9 cellular contexts compared by ENCODE assay signal in genomic region chr1:100134872-100135271, GRCh38. TPM values are rescaled to one million over a fixed set of nuclear protein-coding genes. Genes with fewer than 3 reads are reported as not detected.
A peak's percentile ranks its signal among the peaks of the same experiment; 100 is the strongest.
DNase-seq lines count a peak whose midpoint lies in the region; ATAC-seq and TF ChIP-seq lines count a peak whose summit lies in the region.
"Had no signal": no experiment of that assay in that cellular context is flagged by ENCODE, and none has a peak within 500 bp of the region (broad histone marks: within the 10 kb centered on the region; RNA-seq: fewer than 3 reads in every experiment).

No MANE protein-coding gene starts in this region.

- no peaks in the 10 kb centered on the region for H3K27me3 Mint-ChIP-seq in CD8-positive, alpha-beta memory T cell
- H3K27me3 Mint-ChIP-seq in activated CD8-positive, alpha-beta T cell treated with anti-CD3 and anti-CD28 coated beads, Interleukin-2, amount 10 ng/mL, durations not matched to agents 7 days and 5 days (ENCODE audit: low read depth) = no peaks in the 10 kb centered on the region

- CTCF ChIA-PET in CD8-positive, alpha-beta memory T cell (lab: Charles Lee) = no interaction called here
- CTCF ChIA-PET in HEK293T (lab: Yijun Ruan, JAX) = no interaction called here
- CTCF ChIA-PET in activated CD8-positive, alpha-beta T cell treated with anti-CD3 and anti-CD28 coated beads, Interleukin-2, amount 10 ng/mL, durations not matched to agents 7 days and 5 days (lab: Charles Lee) = no interaction called here

- H3K4me1 ChIP-seq in CD8-positive, alpha-beta memory T cell (ENCODE audit: insufficient read depth, low read length) = peaks cover 26% of the 10 kb centered on the region

- H3K4me3 Mint-ChIP-seq in CD8-positive, alpha-beta memory T cell = peak overlapping the region in 6 of 7 donors; percentile 21 to 86 (median 46)
- H3K4me3 Mint-ChIP-seq in activated CD8-positive, alpha-beta T cell treated with anti-CD3 and anti-CD28 coated beads, Interleukin-2, amount 10 ng/mL, durations not matched to agents 7 days and 5 days = peak overlapping the region; percentile 29

- H3K27ac Mint-ChIP-seq in CD8-positive, alpha-beta memory T cell = peak overlapping the region in 2 of 8 donors; percentile 25 to 35
- H3K27ac Mint-ChIP-seq in activated CD8-positive, alpha-beta T cell treated with anti-CD3 and anti-CD28 coated beads, Interleukin-2, amount 10 ng/mL, durations not matched to agents 7 days and 5 days = no peak overlapping the region

- H3K9me3 Mint-ChIP-seq in CD8-positive, alpha-beta memory T cell = no peaks in the 10 kb centered on the region
- no peaks in the 10 kb centered on the region for H3K9me3 Mint-ChIP-seq in activated CD8-positive, alpha-beta T cell treated with anti-CD3 and anti-CD28 coated beads, Interleukin-2, amount 10 ng/mL, durations not matched to agents 7 days and 5 days (ENCODE audit: insufficient read depth)

- no peak overlapping the region for H3K27ac ChIP-seq in CD8-positive, alpha-beta memory T cell (ENCODE audit: low read depth, low read length)

- DNase-seq in CD8-positive, alpha-beta memory T cell = no peak
- DNase-seq in HEK293T (ENCODE audit: extremely low spot score) = no peak
- no peak for DNase-seq in activated CD8-positive, alpha-beta T cell treated with anti-CD3 and anti-CD28 coated beads, Interleukin-2, amount 10 ng/mL, durations not matched to agents 7 days and 5 days
- DNase-seq in myocyte (ENCODE audit: low read depth) = peak; percentile 7
- no peak for DNase-seq in DMS53 treated with DMSO at 0.1 percent for 48 hours (lab: John Stamatoyannopoulos, UW; ENCODE audit: unreplicated experiment)
- no peak for DNase-seq in left cardiac atrium
- no peak for DNase-seq in activated CD4-positive, alpha-beta T cell treated with anti-CD3 and anti-CD28 coated beads for 48 hours
- DNase-seq: effector CD4-positive, alpha-beta T cell had no signal

- no peak for ATAC-seq in activated CD8-positive, alpha-beta T cell treated with anti-CD3 and anti-CD28 coated beads, Interleukin-2, amount 10 ng/mL, durations not matched to agents 7 days and 5 days
- ATAC-seq in left cardiac atrium = no peak
- no peak for ATAC-seq in GM21825 (IDR thresholded peaks at IDR 0.05; ENCODE audit: unreplicated experiment)

- H3K4me3 ChIP-seq in CD8-positive, alpha-beta memory T cell (ENCODE audit: low read length) = no peak overlapping the region

- peaks cover 19% of the 10 kb centered on the region for H3K36me3 ChIP-seq in CD8-positive, alpha-beta memory T cell (ENCODE audit: insufficient read depth, low read length)

- peaks cover 0 to 40% (median 7%) of the 10 kb centered on the region in 3 donors for H3K36me3 Mint-ChIP-seq in CD8-positive, alpha-beta memory T cell
- peaks cover 33% of the 10 kb centered on the region for H3K36me3 Mint-ChIP-seq in activated CD8-positive, alpha-beta T cell treated with anti-CD3 and anti-CD28 coated beads, Interleukin-2, amount 10 ng/mL, durations not matched to agents 7 days and 5 days (ENCODE audit: low read depth)

- no peaks in the 10 kb centered on the region for H3K27me3 ChIP-seq in CD8-positive, alpha-beta memory T cell (ENCODE audit: insufficient read depth, low read length, poor library complexity, severe bottlenecking)

- H3K4me1 Mint-ChIP-seq in CD8-positive, alpha-beta memory T cell = peaks cover 37 to 58% (median 52%) of the 10 kb centered on the region in 3 donors
- peaks cover 30% of the 10 kb centered on the region for H3K4me1 Mint-ChIP-seq in activated CD8-positive, alpha-beta T cell treated with anti-CD3 and anti-CD28 coated beads, Interleukin-2, amount 10 ng/mL, durations not matched to agents 7 days and 5 days (ENCODE audit: low read depth)

- intact Hi-C loops in left cardiac atrium (cut with DNase I) = no loop called here

- POLR2A ChIA-PET in CD8-positive, alpha-beta memory T cell (lab: Charles Lee) = no interaction called here
- POLR2A ChIA-PET in HEK293T (lab: Yijun Ruan, JAX) = no interaction called here
- POLR2A ChIA-PET in activated CD8-positive, alpha-beta T cell treated with anti-CD3 and anti-CD28 coated beads, Interleukin-2, amount 10 ng/mL, durations not matched to agents 7 days and 5 days (lab: Charles Lee) = no interaction called here

- H3K9me3 ChIP-seq in CD8-positive, alpha-beta memory T cell (ENCODE audit: low read length) = no peaks in the 10 kb centered on the region

TF ChIP-seq in HEK293T, 16 proteins besides CTCF, POLR2A, EP300 and RAD21:
- TF ChIP-seq PKNOX1 (IDR thresholded peaks at IDR 0.05) = peak; percentile 20; the same call in 1 of the 2 replicates
- no peak for TF ChIP-seq CTBP1 (IDR thresholded peaks at IDR 0.05; ENCODE audit: borderline replicate concordance)
TF ChIP-seq in HEK293T: peak in this region for 1.

RNA-seq across cellular contexts. Expression of gene TRMT13, which starts 1.9 kb away (rescaled TPM):
- 10 to 100 TPM; 24.9 to 27.2 TPM for total RNA-seq in CD8-positive, alpha-beta memory T cell
- polyA plus RNA-seq in CD8-positive, alpha-beta memory T cell = 9.2 TPM
- total RNA-seq in activated CD8-positive, alpha-beta T cell treated with anti-CD3 and anti-CD28 coated beads, Interleukin-2, amount 10 ng/mL, durations not matched to agents 7 days and 5 days = 10 to 100 TPM; 17.0 to 17.4 TPM
- total RNA-seq in myocyte = 15.2 and 17.4 TPM in 2 replicates
- polyA plus RNA-seq in myocyte (2012) = 5.4 TPM
- total RNA-seq in left cardiac atrium = 10 to 100 TPM in 1 of 2 donors, 1 to 10 TPM in 1; 6.9 to 10.3 TPM

RNA-seq across cellular contexts. Expression of gene SASS6, which starts 2.1 kb away (rescaled TPM):
- 10 to 100 TPM; 12.6 to 13.1 TPM for total RNA-seq in CD8-positive, alpha-beta memory T cell
- polyA plus RNA-seq in CD8-positive, alpha-beta memory T cell = 2.0 TPM
- total RNA-seq in activated CD8-positive, alpha-beta T cell treated with anti-CD3 and anti-CD28 coated beads, Interleukin-2, amount 10 ng/mL, durations not matched to agents 7 days and 5 days = 10 to 100 TPM; 16.4 to 17.7 TPM
- total RNA-seq in myocyte (1.6 and 1.9 TPM in 2 replicates), left cardiac atrium (1 to 10 TPM; 1.3 to 2.2 TPM)
- polyA plus RNA-seq in myocyte (2012) = 0.79 TPM

RNA-seq across cellular contexts. Expression of gene LRRC39, which starts 43.2 kb away (rescaled TPM):
- total RNA-seq in CD8-positive, alpha-beta memory T cell = under 1 TPM; 0.53 TPM
- polyA plus RNA-seq in CD8-positive, alpha-beta memory T cell = not detected
- total RNA-seq in activated CD8-positive, alpha-beta T cell treated with anti-CD3 and anti-CD28 coated beads, Interleukin-2, amount 10 ng/mL, durations not matched to agents 7 days and 5 days = under 1 TPM; 0.45 to 0.52 TPM
- total RNA-seq in myocyte (31.4 and 58.7 TPM in 2 replicates), left cardiac atrium (100 to 1,000 TPM in 1 of 2 donors, 10 to 100 TPM in 1; 61.2 to 102 TPM)
- polyA plus RNA-seq in myocyte (2012) = 9.8 TPM

Comparison
In these comparisons a context has a peak if more than half of its experiments do, and no peak if none do; other contexts are left out.
1. RNA of gene LRRC39, which starts 43.2 kb away (total RNA-seq): 61.2 to 102 TPM in left cardiac atrium and 31.4 to 58.7 TPM in myocyte; 0.53 TPM in CD8-positive, alpha-beta memory T cell and 0.45 to 0.52 TPM in activated CD8-positive, alpha-beta T cell treated with anti-CD3 and anti-CD28 coated beads, Interleukin-2, amount 10 ng/mL, durations not matched to agents 7 days and 5 days; every median in the first group is over 10 times any median in the second.